39 cellular contexts compared by ENCODE assay signal in the genomic region with DNA sequence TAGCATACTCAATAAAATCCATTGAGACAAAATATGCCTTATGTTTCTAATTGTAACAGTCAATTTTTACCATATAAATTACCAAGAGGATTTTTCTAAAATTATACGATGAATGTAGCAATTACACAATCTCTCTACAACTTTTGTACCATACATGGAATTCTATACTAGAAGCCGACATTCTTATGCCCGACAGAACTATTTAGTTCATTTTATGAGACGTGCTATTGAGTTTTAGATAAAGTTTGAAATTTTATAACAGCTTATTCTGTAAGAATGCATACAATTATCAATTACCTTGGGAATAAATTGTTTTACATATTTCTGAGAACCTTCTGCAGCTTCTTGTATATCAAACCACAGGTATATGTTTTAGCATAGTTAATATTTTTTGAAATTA.
"Had no signal": no experiment of that assay in that cellular context is flagged by ENCODE, and none has a peak within 500 bp of the region (broad histone marks: within the 10 kb centered on the region; RNA-seq: fewer than 3 reads in every experiment).

No MANE protein-coding gene starts in this region.

- H3K27me3 ChIP-seq: ascending aorta, body of pancreas, brain microvascular endothelial cell, cardiac muscle cell had no signal

- H3K27me3 Mint-ChIP-seq: activated naive CD4-positive, alpha-beta T cell treated with anti-CD3 and anti-CD28 coated beads, Interleukin-2, amount 10 ng/mL, durations not matched to agents 7 days and 5 days; activated naive CD4-positive, alpha-beta T cell treated with anti-CD3 and anti-CD28 coated beads, Interleukin-2, amount 50 U/mL, for 24 hours; activated naive CD8-positive, alpha-beta T cell; activated naive CD8-positive, alpha-beta T cell treated with anti-CD3 and anti-CD28 coated beads for 36 hours; activated naive CD8-positive, alpha-beta T cell treated with anti-CD3 and anti-CD28 coated beads, Interleukin-2, amount 10 ng/mL, durations not matched to agents 7 days and 5 days; activated naive CD8-positive, alpha-beta T cell treated with anti-CD3 and anti-CD28 coated beads, Interleukin-2, amount 50 U/mL, for 24 hours; activated T-cell treated with anti-CD3 and anti-CD28 coated beads, Interleukin-2, amount 50 U/mL, for 24 hours; activated T-helper 17 cell treated with anti-CD3 and anti-CD28 coated beads, Interleukin-2, amount 50 U/mL, for 72 hours; brain; central memory CD8-positive, alpha-beta T cell had no signal

- H3K4me3 ChIP-seq: adrenal gland, ascending aorta, body of pancreas, breast epithelium, cardiac muscle cell had no signal

- FAIRE-seq: bronchial epithelial cell had no signal

- H3K4me1 Mint-ChIP-seq: activated naive CD4-positive, alpha-beta T cell treated with anti-CD3 and anti-CD28 coated beads, Interleukin-2, amount 10 ng/mL, durations not matched to agents 7 days and 5 days; activated naive CD4-positive, alpha-beta T cell treated with anti-CD3 and anti-CD28 coated beads, Interleukin-2, amount 50 U/mL, for 24 hours; activated naive CD8-positive, alpha-beta T cell treated with anti-CD3 and anti-CD28 coated beads for 36 hours; activated naive CD8-positive, alpha-beta T cell treated with anti-CD3 and anti-CD28 coated beads, Interleukin-2, amount 10 ng/mL, durations not matched to agents 7 days and 5 days; activated naive CD8-positive, alpha-beta T cell treated with anti-CD3 and anti-CD28 coated beads, Interleukin-2, amount 50 U/mL, for 24 hours; activated T-helper 17 cell treated with anti-CD3 and anti-CD28 coated beads, Interleukin-2, amount 50 U/mL, for 72 hours; brain; central memory CD8-positive, alpha-beta T cell had no signal

- H3K9me3 ChIP-seq: adrenal gland, ascending aorta, body of pancreas had no signal

- ATAC-seq: activated naive CD4-positive, alpha-beta T cell treated with anti-CD3 and anti-CD28 coated beads, Interleukin-2, amount 50 U/mL, for 72 hours; activated naive CD8-positive, alpha-beta T cell treated with anti-CD3 and anti-CD28 coated beads, Interleukin-2, amount 50 U/mL, for 24 hours; activated T-cell treated with anti-CD3 and anti-CD28 coated beads, Interleukin-2, amount 50 U/mL, for 4 hours; activated T-cell treated with anti-CD3 and anti-CD28 coated beads, Interleukin-2, amount 50 U/mL, for 72 hours; activated T-helper 17 cell treated with anti-CD3 and anti-CD28 coated beads, Interleukin-2, amount 50 U/mL, for 72 hours; body of pancreas had no signal

- H3K36me3 ChIP-seq: adrenal gland, ascending aorta, brain microvascular endothelial cell, breast epithelium, cardiac muscle cell had no signal

- H3K36me3 Mint-ChIP-seq: activated naive CD4-positive, alpha-beta T cell treated with anti-CD3 and anti-CD28 coated beads, Interleukin-2, amount 10 ng/mL, durations not matched to agents 7 days and 5 days; activated naive CD4-positive, alpha-beta T cell treated with anti-CD3 and anti-CD28 coated beads, Interleukin-2, amount 50 U/mL, for 24 hours; activated naive CD4-positive, alpha-beta T cell treated with anti-CD3 and anti-CD28 coated beads, Interleukin-2, amount 50 U/mL, for 72 hours; activated naive CD8-positive, alpha-beta T cell; activated naive CD8-positive, alpha-beta T cell treated with anti-CD3 and anti-CD28 coated beads for 36 hours; activated naive CD8-positive, alpha-beta T cell treated with anti-CD3 and anti-CD28 coated beads, Interleukin-2, amount 10 ng/mL, durations not matched to agents 7 days and 5 days; brain had no signal

- H3K9me3 Mint-ChIP-seq: activated naive CD4-positive, alpha-beta T cell treated with anti-CD3 and anti-CD28 coated beads, Interleukin-2, amount 50 U/mL, for 24 hours; activated naive CD8-positive, alpha-beta T cell treated with anti-CD3 and anti-CD28 coated beads for 36 hours; activated naive CD8-positive, alpha-beta T cell treated with anti-CD3 and anti-CD28 coated beads, Interleukin-2, amount 10 ng/mL, durations not matched to agents 7 days and 5 days; activated naive CD8-positive, alpha-beta T cell treated with anti-CD3 and anti-CD28 coated beads, Interleukin-2, amount 50 U/mL, for 24 hours; activated T-cell treated with anti-CD3 and anti-CD28 coated beads, Interleukin-2, amount 50 U/mL, for 24 hours; activated T-cell treated with anti-CD3 and anti-CD28 coated beads, Interleukin-2, amount 50 U/mL, for 4 hours; activated T-helper 1 cell treated with anti-CD3 and anti-CD28 coated beads, Interleukin-12 subunit alpha, Interleukin-12 subunit beta, Interleukin-2, Interleukin-4 antibody, amounts not matched to agents 30 ng/mL and 10 ng/mL and 1 ng/mL, durations not matched to agents 14 hours and 24 hours and 36 hours; activated T-helper 17 cell treated with anti-CD3 and anti-CD28 coated beads, Interleukin-2, amount 50 U/mL, for 72 hours had no signal

- H3K4me3 Mint-ChIP-seq: activated naive CD4-positive, alpha-beta T cell treated with anti-CD3 and anti-CD28 coated beads for 36 hours; activated naive CD4-positive, alpha-beta T cell treated with anti-CD3 and anti-CD28 coated beads, Interleukin-2, amount 10 ng/mL, durations not matched to agents 7 days and 5 days; activated naive CD4-positive, alpha-beta T cell treated with anti-CD3 and anti-CD28 coated beads, Interleukin-2, amount 50 U/mL, for 24 hours; activated naive CD8-positive, alpha-beta T cell; activated naive CD8-positive, alpha-beta T cell treated with anti-CD3 and anti-CD28 coated beads for 36 hours; activated naive CD8-positive, alpha-beta T cell treated with anti-CD3 and anti-CD28 coated beads, Interleukin-2, amount 10 ng/mL, durations not matched to agents 7 days and 5 days; activated naive CD8-positive, alpha-beta T cell treated with anti-CD3 and anti-CD28 coated beads, Interleukin-2, amount 50 U/mL, for 24 hours; activated T-cell treated with anti-CD3 and anti-CD28 coated beads, Interleukin-2, amount 50 U/mL, for 24 hours; activated T-cell treated with anti-CD3 and anti-CD28 coated beads, Interleukin-2, amount 50 U/mL, for 4 hours; activated T-cell treated with anti-CD3 and anti-CD28 coated beads, Interleukin-2, amount 50 U/mL, for 72 hours; activated T-helper 1 cell treated with anti-CD3 and anti-CD28 coated beads, Interleukin-12 subunit alpha, Interleukin-12 subunit beta, Interleukin-2, Interleukin-4 antibody, amounts not matched to agents 30 ng/mL and 10 ng/mL and 1 ng/mL, durations not matched to agents 14 hours and 24 hours and 36 hours; activated T-helper 17 cell treated with anti-CD3 and anti-CD28 coated beads, Interleukin-2, amount 50 U/mL, for 72 hours; brain; central memory CD8-positive, alpha-beta T cell had no signal

- DNase-seq: activated effector memory CD4-positive, alpha-beta T cell treated with anti-CD3 and anti-CD28 coated beads, Interleukin-2, amount 50 U/mL, for 16 hours; activated effector memory CD4-positive, alpha-beta T cell treated with Interleukin-2 at 50 U/mL for 16 hours; activated gamma-delta T cell; activated gamma-delta T cell treated with Interleukin-2 at 50 U/mL for 16 hours; activated naive CD4-positive, alpha-beta T cell; activated naive CD4-positive, alpha-beta T cell treated with anti-CD3 and anti-CD28 coated beads for 36 hours; activated naive CD4-positive, alpha-beta T cell treated with anti-CD3 and anti-CD28 coated beads, Interleukin-2, amount 10 ng/mL, durations not matched to agents 7 days and 5 days; activated naive CD4-positive, alpha-beta T cell treated with anti-CD3 and anti-CD28 coated beads, Interleukin-2, amount 50 U/mL, for 16 hours; activated naive CD4-positive, alpha-beta T cell treated with Interleukin-2 at 50 U/mL for 16 hours; activated naive CD8-positive, alpha-beta T cell treated with anti-CD3 and anti-CD28 coated beads for 36 hours; activated naive CD8-positive, alpha-beta T cell treated with anti-CD3 and anti-CD28 coated beads, Interleukin-2, amount 10 ng/mL, durations not matched to agents 7 days and 5 days; activated naive CD8-positive, alpha-beta T cell treated with anti-CD3 and anti-CD28 coated beads, Interleukin-2, amount 50 U/mL, for 24 hours; activated T-cell treated with anti-CD3 and anti-CD28 coated beads, Interleukin-2, amount 50 U/mL, for 1 hour; activated T-cell treated with anti-CD3 and anti-CD28 coated beads, Interleukin-2, amount 50 U/mL, for 24 hours; activated T-cell treated with anti-CD3 and anti-CD28 coated beads, Interleukin-2, amount 50 U/mL, for 4 hours; activated T-cell treated with anti-CD3 and anti-CD28 coated beads, Interleukin-2, amount 50 U/mL, for 48 hours; activated T-cell treated with anti-CD3 and anti-CD28 coated beads, Interleukin-2, amount 50 U/mL, for 72 hours; adrenal gland; amniotic stem cell; amygdala; anterior cingulate cortex; aorta; body of pancreas; brain microvascular endothelial cell; caudate nucleus; central memory CD4-positive, alpha-beta T cell; cerebellar nuclear complex had no signal

- H3K4me1 ChIP-seq: adrenal gland, ascending aorta, body of pancreas, breast epithelium had no signal

- H3K27ac Mint-ChIP-seq: activated naive CD4-positive, alpha-beta T cell treated with anti-CD3 and anti-CD28 coated beads for 36 hours; activated naive CD4-positive, alpha-beta T cell treated with anti-CD3 and anti-CD28 coated beads, Interleukin-2, amount 10 ng/mL, durations not matched to agents 7 days and 5 days; activated naive CD4-positive, alpha-beta T cell treated with anti-CD3 and anti-CD28 coated beads, Interleukin-2, amount 50 U/mL, for 24 hours; activated naive CD4-positive, alpha-beta T cell treated with anti-CD3 and anti-CD28 coated beads, Interleukin-2, amount 50 U/mL, for 72 hours; activated naive CD8-positive, alpha-beta T cell; activated naive CD8-positive, alpha-beta T cell treated with anti-CD3 and anti-CD28 coated beads for 36 hours; activated naive CD8-positive, alpha-beta T cell treated with anti-CD3 and anti-CD28 coated beads, Interleukin-2, amount 10 ng/mL, durations not matched to agents 7 days and 5 days; activated naive CD8-positive, alpha-beta T cell treated with anti-CD3 and anti-CD28 coated beads, Interleukin-2, amount 50 U/mL, for 24 hours; activated T-cell treated with anti-CD3 and anti-CD28 coated beads, Interleukin-2, amount 50 U/mL, for 24 hours; activated T-cell treated with anti-CD3 and anti-CD28 coated beads, Interleukin-2, amount 50 U/mL, for 72 hours; activated T-helper 1 cell treated with anti-CD3 and anti-CD28 coated beads, Interleukin-12 subunit alpha, Interleukin-12 subunit beta, Interleukin-2, Interleukin-4 antibody, amounts not matched to agents 30 ng/mL and 10 ng/mL and 1 ng/mL, durations not matched to agents 14 hours and 24 hours and 36 hours; activated T-helper 17 cell treated with anti-CD3 and anti-CD28 coated beads, Interleukin-2, amount 50 U/mL, for 72 hours; activated T-helper 2 cell treated with anti-CD3 and anti-CD28 coated beads, Interferon-gamma antibody, Interleukin-2, Interleukin-4, amounts not matched to agents 10 μg/mL and 5 μg/mL and 100 μg/mL, durations not matched to agents 14 hours and 24 hours and 36 hours; brain had no signal

- H3K27ac ChIP-seq: adrenal gland, ascending aorta, body of pancreas, brain microvascular endothelial cell, breast epithelium, cardiac muscle cell had no signal
